In the genomic region with DNA sequence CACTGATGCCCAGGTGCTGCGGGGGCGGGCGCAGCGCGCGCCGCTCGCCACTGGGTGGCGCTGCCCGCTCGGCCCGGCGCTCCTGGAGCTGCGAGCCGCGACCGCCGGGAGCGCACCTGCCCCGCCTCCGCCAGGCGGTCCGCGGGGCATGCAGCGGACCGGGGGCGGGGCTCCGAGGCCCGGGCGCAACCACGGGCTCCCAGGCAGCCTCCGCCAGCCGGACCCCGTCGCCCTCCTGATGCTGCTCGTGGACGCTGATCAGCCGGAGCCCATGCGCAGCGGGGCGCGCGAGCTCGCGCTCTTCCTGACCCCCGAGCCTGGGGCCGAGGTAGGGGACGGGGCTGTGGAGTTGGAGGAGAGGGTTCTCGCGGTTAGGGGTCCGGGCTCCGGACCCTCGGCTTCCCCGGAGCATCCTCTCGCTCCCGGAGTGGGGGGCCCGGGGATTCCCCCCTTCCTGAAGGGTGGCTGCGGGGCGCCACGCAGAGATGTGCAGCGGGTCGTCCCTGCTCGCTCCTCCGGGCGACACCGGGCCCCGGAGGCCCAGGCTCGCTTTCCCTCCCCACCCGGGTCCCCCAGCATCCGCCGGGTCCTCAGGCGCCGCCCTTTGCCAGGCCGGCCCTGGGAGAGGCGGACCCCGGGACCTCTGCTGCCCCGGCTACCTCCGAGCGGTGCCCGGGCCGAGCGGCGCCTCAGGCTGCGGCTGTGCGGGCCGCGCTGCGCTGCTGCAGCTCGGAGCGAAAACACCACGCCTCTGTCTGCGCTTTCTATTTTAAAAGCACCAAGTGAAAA, we compare ENCODE assay signal across 8 cellular contexts. TPM values are rescaled to one million over a fixed set of nuclear protein-coding genes. Genes with fewer than 3 reads are reported as not detected.
A peak's percentile ranks its signal among the peaks of the same experiment; 100 is the strongest.
DNase-seq lines count a peak whose midpoint lies in the region; ATAC-seq and TF ChIP-seq lines count a peak whose summit lies in the region.

A gene with protein sequence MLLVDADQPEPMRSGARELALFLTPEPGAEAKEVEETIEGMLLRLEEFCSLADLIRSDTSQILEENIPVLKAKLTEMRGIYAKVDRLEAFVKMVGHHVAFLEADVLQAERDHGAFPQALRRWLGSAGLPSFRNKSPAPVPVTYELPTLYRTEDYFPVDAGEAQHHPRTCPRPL (plus strand): TSS at position 216 of the 789 bp plus-strand sequence. CDS start 23 bp downstream, at position 239.

- H3K9me2 ChIP-seq in SU-DHL-6 (replicated peaks; ENCODE audit: insufficient read depth, low read length), result no peaks in the 10 kb centered on the region

- H2AFZ ChIP-seq in KMS-11 (ENCODE audit: low read depth) (peak within 1 kb of the TSS; percentile 97), SU-DHL-6 (ENCODE audit: low read depth, low read length, severe bottlenecking) (peak within 1 kb of the TSS; percentile 89)

- H3K4me1 ChIP-seq in ES-I3 (ENCODE audit: insufficient read depth, low read length), result peaks cover 13% of the 10 kb centered on the region; the same call in 1 of the 2 replicates
- H3K4me1 ChIP-seq in KMS-11 (ENCODE audit: low read depth, poor library complexity, severe bottlenecking), result peaks cover 20% of the 10 kb centered on the region
- H3K4me1 ChIP-seq in heart right ventricle, result peaks cover 0 to 34% (median 25%) of the 10 kb centered on the region in 9 donors
- peaks cover 4% of the 10 kb centered on the region for H3K4me1 ChIP-seq in psoas muscle
- no peaks in the 10 kb centered on the region for H3K4me1 ChIP-seq in urinary bladder (ENCODE audit: insufficient read depth)

- H3K9me3 ChIP-seq in ES-I3 (ENCODE audit: control insufficient read depth, insufficient read depth, low read length) (no peaks in the 10 kb centered on the region), SU-DHL-6 (ENCODE audit: insufficient read depth, low read length) (no peaks in the 10 kb centered on the region), heart right ventricle (no peaks in the 10 kb centered on the region), psoas muscle (no peaks in the 10 kb centered on the region)

- H3K9ac ChIP-seq in ES-I3 (ENCODE audit: low read depth, low read length), result peak within 1 kb of the TSS; percentile 64
- peak within 1 kb of the TSS; percentile 20; the same call in 1 of the 2 replicates for H3K9ac ChIP-seq in KMS-11
- peak within 1 kb of the TSS; percentile 94 for H3K9ac ChIP-seq in SU-DHL-6 (ENCODE audit: low read length)

- 1% methylated on average over 92 of the region's 92 CpGs for WGBS in heart right ventricle, 2 donors
- WGBS in psoas muscle, 3 donors, result 0 to 1% (median 0%) methylated on average over 60 to 92 of the region's 92 CpGs
- under 1% methylated on average over 92 of the region's 92 CpGs for WGBS in urinary bladder

- peak; percentile 66 for DNase-seq in activated naive CD8-positive, alpha-beta T cell treated with anti-CD3 and anti-CD28 coated beads, Interleukin-2, amount 50 U/mL, for 16 hours (ENCODE audit: low read depth, low spot score)
- DNase-seq in heart right ventricle (peak; percentile 34 to 73), psoas muscle (peak; percentile 67 to 80)

- H3K4me3 ChIP-seq in KMS-11 (IDR thresholded peaks at IDR 0.05; ENCODE audit: insufficient read depth, low read depth, low read length), result no peak within 1 kb of the TSS
- H3K4me3 ChIP-seq in SU-DHL-6 (ENCODE audit: insufficient read depth, low read length, poor library complexity, severe bottlenecking), result peak within 1 kb of the TSS; percentile 87
- H3K4me3 ChIP-seq in heart right ventricle, result peak within 1 kb of the TSS; percentile 56 to 87 (median 78)
- peak within 1 kb of the TSS; percentile 85 for H3K4me3 ChIP-seq in psoas muscle
- peak within 1 kb of the TSS; percentile 79 for H3K4me3 ChIP-seq in urinary bladder (ENCODE audit: low read depth, low read length)

- H3K79me2 ChIP-seq in KMS-11 (ENCODE audit: insufficient read depth, low read depth), result no peaks in the 10 kb centered on the region
- H3K79me2 ChIP-seq in SU-DHL-6 (ENCODE audit: insufficient read depth, low read length), result peaks cover 38% of the 10 kb centered on the region

- H3K4me2 ChIP-seq in KMS-11 (peak within 1 kb of the TSS; percentile 56), SU-DHL-6 (ENCODE audit: low read depth, low read length, poor library complexity, severe bottlenecking) (peak within 1 kb of the TSS; percentile 94)

- ATAC-seq in GM21737 (IDR thresholded peaks at IDR 0.05; ENCODE audit: unreplicated experiment) (peak; percentile 69), heart right ventricle (peak; percentile 64 to 86 (median 80)), psoas muscle (peak; percentile 92 to 96 (median 93))

- intact Hi-C loops in heart right ventricle (cut with DNase I), result loop anchor here (2.0 to 10.0 kb wide), 9 partner anchors 120 to 510 kb away; a partner anchor contains a TSS
- intact Hi-C loops in psoas muscle (cut with DNase I), result loop anchor here (2.0 to 5.0 kb wide), 4 partner anchors 127 to 512 kb away; no protein-coding TSS in a partner anchor

- H3K36me3 ChIP-seq in ES-I3 (ENCODE audit: insufficient read depth, low read length) (no peaks in the 10 kb centered on the region), KMS-11 (ENCODE audit: insufficient read depth) (no peaks in the 10 kb centered on the region), SU-DHL-6 (ENCODE audit: low read length) (no peaks in the 10 kb centered on the region; the same call in 1 of the 2 replicates), heart right ventricle (no peaks in the 10 kb centered on the region), psoas muscle (ENCODE audit: insufficient read depth in 1 of 2, low read depth in 1 of 2) (no peaks in the 10 kb centered on the region), urinary bladder (ENCODE audit: insufficient read depth) (no peaks in the 10 kb centered on the region)

- no peak for TF ChIP-seq CTCF in KMS-11 (conservative IDR thresholded peaks at IDR 0.05; ENCODE audit: low read depth, low read length)
- peak; percentile 54 for TF ChIP-seq CTCF in SU-DHL-6 (IDR thresholded peaks at IDR 0.05; ENCODE audit: insufficient read depth, low read length, poor library complexity, severe bottlenecking)
- peak in 8 of 9 donors; percentile 63 to 97 (median 82) for TF ChIP-seq CTCF in heart right ventricle (IDR thresholded peaks at IDR 0.05)
- peak; percentile 95 for TF ChIP-seq CTCF in psoas muscle (IDR thresholded peaks at IDR 0.05)

- peaks cover 52% of the 10 kb centered on the region for H3F3A ChIP-seq in SU-DHL-6 (ENCODE audit: insufficient read depth)

- H3K27ac ChIP-seq in KMS-11, result no peak within 1 kb of the TSS
- H3K27ac ChIP-seq in SU-DHL-6 (ENCODE audit: low read depth, low read length), result peak within 1 kb of the TSS; percentile 99
- H3K27ac ChIP-seq in heart right ventricle, result peak within 1 kb of the TSS in 4 of 10 donors; percentile 30 to 65 (median 41)
- no peak within 1 kb of the TSS for H3K27ac ChIP-seq in psoas muscle
- H3K27ac ChIP-seq in urinary bladder (ENCODE audit: low read depth), result peak within 1 kb of the TSS; percentile 3

- peaks cover 3% of the 10 kb centered on the region; the same call in 1 of the 2 replicates for H3K27me3 ChIP-seq in KMS-11 (ENCODE audit: insufficient read depth, low read depth)
- H3K27me3 ChIP-seq in SU-DHL-6 (ENCODE audit: low read length), result no peaks in the 10 kb centered on the region
- peaks cover 0 to 19% (median 3%) of the 10 kb centered on the region in 7 donors for H3K27me3 ChIP-seq in heart right ventricle
- no peaks in the 10 kb centered on the region for H3K27me3 ChIP-seq in psoas muscle (ENCODE audit: insufficient read depth in 3 of 3, low read length in 2 of 3)

- H4K20me1 ChIP-seq in KMS-11 (ENCODE audit: insufficient read depth), result no peaks in the 10 kb centered on the region
- no peaks in the 10 kb centered on the region for H4K20me1 ChIP-seq in SU-DHL-6 (ENCODE audit: low read depth, low read length)

RNA-seq across cellular contexts. Expression of the gene that starts here (rescaled TPM):
- 1 to 10 TPM; 1.3 to 3.6 (median 2.4) TPM for total RNA-seq in heart right ventricle
- 1 to 10 TPM in 1 of 2 donors, under 1 TPM in 1; 0.54 to 2.1 TPM for polyA plus RNA-seq in heart right ventricle
- total RNA-seq in psoas muscle, result 1 to 10 TPM in 2 of 4 donors, under 1 TPM in 2; 0.24 to 1.9 (median 1.1) TPM
- under 1 TPM; 0.28 to 0.38 (median 0.31) TPM for polyA plus RNA-seq in psoas muscle
- 4.8 TPM for total RNA-seq in urinary bladder
- polyA plus RNA-seq in urinary bladder, result 9.2 TPM

Comparison
In these comparisons a context has a peak if more than half of its experiments do, and no peak if none do; other contexts are left out.
1. H3K9ac ChIP-seq: peak in every context shown above with its lines; median percentile 94 in SU-DHL-6; 64 in ES-I3; 20 in KMS-11.
2. H3K27ac ChIP-seq: peak in SU-DHL-6 (single experiment) and urinary bladder (single experiment); none in KMS-11 (single experiment) and psoas muscle (single experiment).
3. Peak in every context shown above with its lines, with median percentiles within 50 percentile points of each other: ATAC-seq and DNase-seq.